Comparison of ENCODE assay signal across 1 cellular context in the genomic region with DNA sequence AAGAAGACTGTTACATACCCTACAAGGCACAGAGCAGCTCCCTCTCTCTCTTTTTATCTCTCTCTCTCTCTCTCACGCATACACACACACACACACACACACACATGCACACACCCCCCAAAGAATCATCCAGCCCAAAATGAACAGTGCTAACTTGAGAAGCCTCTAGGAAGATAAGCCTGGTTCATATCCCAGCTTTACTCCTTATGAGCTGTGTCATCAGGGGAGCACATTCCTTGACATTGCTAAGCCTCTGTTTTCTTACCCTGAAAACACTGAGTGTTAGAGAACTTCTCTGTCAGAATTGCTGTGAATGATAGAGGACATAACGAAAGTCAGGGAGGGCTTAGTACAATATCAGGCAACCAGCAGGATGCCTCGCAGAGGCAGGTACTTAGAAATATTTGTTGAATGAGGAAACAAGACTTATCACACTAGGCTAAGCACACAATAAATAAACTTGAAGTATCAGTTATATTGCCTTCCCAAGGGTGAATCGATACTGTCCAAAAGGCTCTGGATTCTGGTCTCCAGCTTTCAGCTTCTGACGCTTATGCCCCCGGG.
TF ChIP-seq lines count a peak whose summit lies in the region.

No MANE protein-coding gene starts in this region.

TF ChIP-seq in SK-N-SH treated with all-trans-retinoic acid at 6 μM for 48 hours, 23 proteins besides CTCF, POLR2A, EP300 and RAD21 (continued from another document):
- TF ChIP-seq, protein P1, sequence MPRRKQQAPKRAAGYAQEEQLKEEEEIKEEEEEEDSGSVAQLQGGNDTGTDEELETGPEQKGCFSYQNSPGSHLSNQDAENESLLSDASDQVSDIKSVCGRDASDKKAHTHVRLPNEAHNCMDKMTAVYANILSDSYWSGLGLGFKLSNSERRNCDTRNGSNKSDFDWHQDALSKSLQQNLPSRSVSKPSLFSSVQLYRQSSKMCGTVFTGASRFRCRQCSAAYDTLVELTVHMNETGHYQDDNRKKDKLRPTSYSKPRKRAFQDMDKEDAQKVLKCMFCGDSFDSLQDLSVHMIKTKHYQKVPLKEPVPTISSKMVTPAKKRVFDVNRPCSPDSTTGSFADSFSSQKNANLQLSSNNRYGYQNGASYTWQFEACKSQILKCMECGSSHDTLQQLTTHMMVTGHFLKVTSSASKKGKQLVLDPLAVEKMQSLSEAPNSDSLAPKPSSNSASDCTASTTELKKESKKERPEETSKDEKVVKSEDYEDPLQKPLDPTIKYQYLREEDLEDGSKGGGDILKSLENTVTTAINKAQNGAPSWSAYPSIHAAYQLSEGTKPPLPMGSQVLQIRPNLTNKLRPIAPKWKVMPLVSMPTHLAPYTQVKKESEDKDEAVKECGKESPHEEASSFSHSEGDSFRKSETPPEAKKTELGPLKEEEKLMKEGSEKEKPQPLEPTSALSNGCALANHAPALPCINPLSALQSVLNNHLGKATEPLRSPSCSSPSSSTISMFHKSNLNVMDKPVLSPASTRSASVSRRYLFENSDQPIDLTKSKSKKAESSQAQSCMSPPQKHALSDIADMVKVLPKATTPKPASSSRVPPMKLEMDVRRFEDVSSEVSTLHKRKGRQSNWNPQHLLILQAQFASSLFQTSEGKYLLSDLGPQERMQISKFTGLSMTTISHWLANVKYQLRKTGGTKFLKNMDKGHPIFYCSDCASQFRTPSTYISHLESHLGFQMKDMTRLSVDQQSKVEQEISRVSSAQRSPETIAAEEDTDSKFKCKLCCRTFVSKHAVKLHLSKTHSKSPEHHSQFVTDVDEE (CRISPR knock-in tag; IDR thresholded peaks at IDR 0.05), result no peak
- TF ChIP-seq ZNF70 (CRISPR knock-in tag; IDR thresholded peaks at IDR 0.05) (no peak), ZFP30 (CRISPR knock-in tag; IDR thresholded peaks at IDR 0.05) (no peak), ZC3H10 (CRISPR knock-in tag; IDR thresholded peaks at IDR 0.05) (no peak), TCF4 (CRISPR knock-in tag; IDR thresholded peaks at IDR 0.05; ENCODE audit: borderline replicate concordance) (no peak), SNAI2 (CRISPR knock-in tag; IDR thresholded peaks at IDR 0.05) (no peak)
- TF ChIP-seq, protein P2, sequence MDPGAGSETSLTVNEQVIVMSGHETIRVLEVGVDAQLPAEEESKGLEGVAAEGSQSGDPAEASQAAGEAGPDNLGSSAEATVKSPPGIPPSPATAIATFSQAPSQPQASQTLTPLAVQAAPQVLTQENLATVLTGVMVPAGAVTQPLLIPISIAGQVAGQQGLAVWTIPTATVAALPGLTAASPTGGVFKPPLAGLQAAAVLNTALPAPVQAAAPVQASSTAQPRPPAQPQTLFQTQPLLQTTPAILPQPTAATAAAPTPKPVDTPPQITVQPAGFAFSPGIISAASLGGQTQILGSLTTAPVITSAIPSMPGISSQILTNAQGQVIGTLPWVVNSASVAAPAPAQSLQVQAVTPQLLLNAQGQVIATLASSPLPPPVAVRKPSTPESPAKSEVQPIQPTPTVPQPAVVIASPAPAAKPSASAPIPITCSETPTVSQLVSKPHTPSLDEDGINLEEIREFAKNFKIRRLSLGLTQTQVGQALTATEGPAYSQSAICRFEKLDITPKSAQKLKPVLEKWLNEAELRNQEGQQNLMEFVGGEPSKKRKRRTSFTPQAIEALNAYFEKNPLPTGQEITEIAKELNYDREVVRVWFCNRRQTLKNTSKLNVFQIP (CRISPR knock-in tag; IDR thresholded peaks at IDR 0.05; ENCODE audit: borderline replicate concordance, low read depth), result no peak
- TF ChIP-seq, protein P3, sequence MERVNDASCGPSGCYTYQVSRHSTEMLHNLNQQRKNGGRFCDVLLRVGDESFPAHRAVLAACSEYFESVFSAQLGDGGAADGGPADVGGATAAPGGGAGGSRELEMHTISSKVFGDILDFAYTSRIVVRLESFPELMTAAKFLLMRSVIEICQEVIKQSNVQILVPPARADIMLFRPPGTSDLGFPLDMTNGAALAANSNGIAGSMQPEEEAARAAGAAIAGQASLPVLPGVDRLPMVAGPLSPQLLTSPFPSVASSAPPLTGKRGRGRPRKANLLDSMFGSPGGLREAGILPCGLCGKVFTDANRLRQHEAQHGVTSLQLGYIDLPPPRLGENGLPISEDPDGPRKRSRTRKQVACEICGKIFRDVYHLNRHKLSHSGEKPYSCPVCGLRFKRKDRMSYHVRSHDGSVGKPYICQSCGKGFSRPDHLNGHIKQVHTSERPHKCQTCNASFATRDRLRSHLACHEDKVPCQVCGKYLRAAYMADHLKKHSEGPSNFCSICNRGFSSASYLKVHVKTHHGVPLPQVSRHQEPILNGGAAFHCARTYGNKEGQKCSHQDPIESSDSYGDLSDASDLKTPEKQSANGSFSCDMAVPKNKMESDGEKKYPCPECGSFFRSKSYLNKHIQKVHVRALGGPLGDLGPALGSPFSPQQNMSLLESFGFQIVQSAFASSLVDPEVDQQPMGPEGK (CRISPR knock-in tag; IDR thresholded peaks at IDR 0.05; ENCODE audit: borderline replicate concordance), result no peak
- TF ChIP-seq, protein P4, sequence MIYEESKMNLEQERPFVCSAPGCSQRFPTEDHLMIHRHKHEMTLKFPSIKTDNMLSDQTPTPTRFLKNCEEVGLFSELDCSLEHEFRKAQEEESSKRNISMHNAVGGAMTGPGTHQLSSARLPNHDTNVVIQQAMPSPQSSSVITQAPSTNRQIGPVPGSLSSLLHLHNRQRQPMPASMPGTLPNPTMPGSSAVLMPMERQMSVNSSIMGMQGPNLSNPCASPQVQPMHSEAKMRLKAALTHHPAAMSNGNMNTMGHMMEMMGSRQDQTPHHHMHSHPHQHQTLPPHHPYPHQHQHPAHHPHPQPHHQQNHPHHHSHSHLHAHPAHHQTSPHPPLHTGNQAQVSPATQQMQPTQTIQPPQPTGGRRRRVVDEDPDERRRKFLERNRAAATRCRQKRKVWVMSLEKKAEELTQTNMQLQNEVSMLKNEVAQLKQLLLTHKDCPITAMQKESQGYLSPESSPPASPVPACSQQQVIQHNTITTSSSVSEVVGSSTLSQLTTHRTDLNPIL (CRISPR knock-in tag; IDR thresholded peaks at IDR 0.05; ENCODE audit: low read depth), result no peak
